18 cellular contexts compared by ENCODE assay signal in the genomic region with DNA sequence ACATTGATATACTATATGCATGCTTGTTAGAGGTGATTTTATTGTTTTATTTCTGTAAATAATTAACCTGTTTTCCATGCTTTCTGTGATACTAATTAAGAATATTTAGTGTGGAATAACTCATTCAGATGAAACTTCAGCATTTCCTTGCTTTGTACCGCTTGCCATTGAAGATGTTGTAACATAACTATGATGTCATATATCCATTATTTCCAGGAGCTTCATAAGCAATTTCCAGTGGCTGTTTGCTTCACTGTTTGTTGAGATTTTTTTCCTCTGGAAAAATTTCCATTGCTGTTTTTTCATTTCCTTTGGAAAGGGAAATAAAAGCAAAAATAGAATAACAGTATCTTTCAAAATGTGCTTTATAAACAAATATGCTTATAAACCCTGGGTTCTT.
"Had no signal": no experiment of that assay in that cellular context is flagged by ENCODE, and none has a peak within 500 bp of the region (broad histone marks: within the 10 kb centered on the region; RNA-seq: fewer than 3 reads in every experiment).

No MANE protein-coding gene starts in this region.

- H3K27me3 ChIP-seq: esophagus muscularis mucosa, heart left ventricle, neutrophil, stomach, thyroid gland, uterus had no signal

- H3K27ac ChIP-seq: epithelial cell of prostate, neutrophil, stomach, thyroid gland had no signal

- H3K9me3 ChIP-seq: esophagus muscularis mucosa, heart left ventricle, mucosa of descending colon, neutrophil, stomach, thyroid gland, uterus had no signal

- ATAC-seq: left colon; mucosa of descending colon; naive thymus-derived CD8-positive, alpha-beta T cell had no signal

- H3K4me1 ChIP-seq: stomach, thyroid gland, uterus had no signal

- H3K36me3 ChIP-seq: esophagus muscularis mucosa, heart left ventricle, neutrophil, stomach, thyroid gland, uterus had no signal

- DNase-seq: cerebellar nuclear complex; effector memory CD4-positive, alpha-beta T cell; heart left ventricle; hippocampal formation; left colon; mucosa of descending colon; naive thymus-derived CD8-positive, alpha-beta T cell; posterior cingulate gyrus; right cardiac atrium; small intestine; stimulated activated CD4-positive, alpha-beta T cell treated with anti-CD3 and anti-CD28 coated beads, Interleukin-12 subunit alpha, Interleukin-12 subunit beta, amount 100 ng/mL, for 4 hours; stimulated activated naive CD4-positive, alpha-beta T cell; stomach; thyroid gland; uterus had no signal

- H3K4me3 ChIP-seq: esophagus muscularis mucosa, heart left ventricle, mucosa of descending colon, stomach, thyroid gland, uterus had no signal
